10 cellular contexts compared by ENCODE assay signal in genomic region chr7:76509931-76510877, GRCh38. TPM values are rescaled to one million over a fixed set of nuclear protein-coding genes. Genes with fewer than 3 reads are reported as not detected.
DNase-seq lines count a peak whose midpoint lies in the region; ATAC-seq, FAIRE-seq and TF ChIP-seq lines count a peak whose summit lies in the region.
"Had no signal": no experiment of that assay in that cellular context is flagged by ENCODE, and none has a peak within 500 bp of the region (broad histone marks: within the 10 kb centered on the region; RNA-seq: fewer than 3 reads in every experiment).

Gene UPK3B (plus strand): TSS chr7:76510552. CDS start chr7:76510653, 101 bp downstream.

- BruUV-seq in K562 (replicated peaks; lab: Mats Ljungman, UMichigan): no TSS peak

- in situ Hi-C loops in K562 (cut with MboI): loop anchor here (10.0 kb wide), 2 partner anchors 75 to 95 kb away; no protein-coding TSS in a partner anchor

- no peak for TF ChIP-seq CTCF in HEK293 (tag by site-specific recombination; IDR thresholded peaks at IDR 0.05)
- TF ChIP-seq CTCF in K562 (IDR thresholded peaks at IDR 0.05 in 2 of 3, conservative IDR thresholded peaks at IDR 0.05 in 1 of 3; ENCODE audit: insufficient read depth in 2 of 3, low read depth in 1 of 3, low read length in 3 of 3): no peak
- no peak for TF ChIP-seq CTCF in left ventricle myocardium inferior (IDR thresholded peaks at IDR 0.05; ENCODE audit: borderline replicate concordance)

- no peaks in the 10 kb centered on the region for H3K4me1 ChIP-seq in HEK293 (ENCODE audit: control insufficient read depth, insufficient read depth, low read length)
- H3K4me1 ChIP-seq in K562 (replicated peaks in 1 of 2; ENCODE audit: control insufficient read depth in 2 of 2, insufficient read depth in 2 of 2, low read length in 2 of 2): peaks cover 0 to 34% of the 10 kb centered on the region in 2 experiments; a peak in 2 of 5 replicates
- peaks cover 12% of the 10 kb centered on the region for H3K4me1 ChIP-seq in left ventricle myocardium inferior

- TF ChIP-seq RAD21 in K562 (CRISPR knock-in tag; conservative IDR thresholded peaks at IDR 0.05 in 1 of 2, IDR thresholded peaks at IDR 0.05 in 1 of 2): no peak

- no peaks in the 10 kb centered on the region for H3K79me2 ChIP-seq in K562 (ENCODE audit: control insufficient read depth, insufficient read depth, low read length)

- intact Hi-C loops in K562 (cut with micrococcal nuclease) (loop anchor here (10.0 kb wide), 1 partner anchor 485 kb away; no protein-coding TSS in a partner anchor), left ventricle myocardium inferior (cut with micrococcal nuclease) (no loop called here)

- H3K9me3 ChIP-seq in HEK293 (ENCODE audit: control insufficient read depth, insufficient read depth, low read depth, low read length) (no peaks in the 10 kb centered on the region), K562 (replicated peaks; ENCODE audit: control insufficient read depth, insufficient read depth, low read depth, low read length) (no peaks in the 10 kb centered on the region), left ventricle myocardium inferior (replicated peaks) (no peaks in the 10 kb centered on the region)
- H3K9me3 ChIP-seq: suprapubic skin had no signal

- CTCF ChIA-PET in HEK293 (lab: Yijun Ruan, JAX): no interaction called here
- CTCF ChIA-PET in K562 (lab: Yijun Ruan, JAX; ENCODE audit: low intra/inter-chr PET ratio): no interaction called here

- POLR2A ChIA-PET in HEK293 (lab: Yijun Ruan, JAX): no interaction called here
- POLR2A ChIA-PET in K562 (lab: Yijun Ruan, JAX): interaction anchor here (1.0 kb wide), 1 partner anchor 496 kb away, joined by 3 read pairs; no protein-coding TSS in a partner anchor

- no peaks in the 10 kb centered on the region for H4K20me1 ChIP-seq in K562 (replicated peaks; ENCODE audit: control insufficient read depth, insufficient read depth, low read length)

- H3K27me3 ChIP-seq in K562 (ENCODE audit: control insufficient read depth in 2 of 2, insufficient read depth in 2 of 2, low read length in 2 of 2) (no peaks in the 10 kb centered on the region), left ventricle myocardium inferior (ENCODE audit: low read depth) (no peaks in the 10 kb centered on the region)
- H3K27me3 ChIP-seq: suprapubic skin had no signal

- H3K4me2 ChIP-seq in K562 (ENCODE audit: insufficient read depth, low read length): no peak within 1 kb of the TSS

- 0 out of 2 replicates have a peak within 1 kb of the TSS, but pooled peaks have one; percentile 35 for H2AFZ ChIP-seq in K562 (ENCODE audit: low read depth, low read length)

- H3K27ac ChIP-seq in HEK293 (ENCODE audit: extremely low read depth, low read depth, low read length) (no peak within 1 kb of the TSS), K562 (ENCODE audit: extremely low read depth, low read depth, low read length) (no peak within 1 kb of the TSS), left ventricle myocardium inferior (replicated peaks) (no peak within 1 kb of the TSS)
- H3K27ac ChIP-seq: suprapubic skin had no signal

- H3K9ac ChIP-seq in K562 (ENCODE audit: insufficient read depth in 1 of 2, low read depth in 2 of 2, low read length in 2 of 2): peak within 1 kb of the TSS in 1 of 2 experiments; percentile 83; a peak in 2 of 4 replicates

- ATAC-seq in K562: peak; percentile 7

- FAIRE-seq in K562 (lab: Jason Lieb, UNC): no peak

- no peak for TF ChIP-seq EP300 in K562 (IDR thresholded peaks at IDR 0.05; ENCODE audit: low read length)

- no peak for TF ChIP-seq POLR2A in K562 (conservative IDR thresholded peaks at IDR 0.05)

- H3K9me1 ChIP-seq in K562 (ENCODE audit: control insufficient read depth, insufficient read depth, low read length): no peaks in the 10 kb centered on the region

- H3K4me3 ChIP-seq in HEK293 (ENCODE audit: low read depth, low read length) (no peak within 1 kb of the TSS), K562 (no peak within 1 kb of the TSS), left ventricle myocardium inferior (no peak within 1 kb of the TSS)
- H3K4me3 ChIP-seq: suprapubic skin had no signal

- DNase-seq in DMS 273 treated with DMSO at 0.1 percent for 48 hours (lab: John Stamatoyannopoulos, UW) (peak; percentile 22), K562 (ENCODE audit: extremely low read depth in 1 of 4, low spot score in 3 of 4) (peak in 1 of 4 experiments; percentile 27), myocyte (ENCODE audit: low read depth) (peak; percentile 15), NCI-H2227 treated with DMSO at 0.1 percent for 48 hours (lab: John Stamatoyannopoulos, UW) (no peak), NCI-H128 (lab: John Stamatoyannopoulos, UW; ENCODE audit: unreplicated experiment) (no peak), left ventricle myocardium inferior (no peak), NCI-H345 (lab: John Stamatoyannopoulos, UW) (no peak)
- DNase-seq: NCI-H1417 had no signal

- WGBS in K562 (ENCODE audit: insufficient coverage, low coverage, missing lambda C conversion rate): 38% methylated on average over 14 of the region's 20 CpGs

- H3K36me3 ChIP-seq in HEK293 (ENCODE audit: control insufficient read depth in 2 of 2, insufficient read depth in 1 of 2, low read length in 2 of 2) (no peaks in the 10 kb centered on the region), K562 (ENCODE audit: control insufficient read depth, insufficient read depth, low read length) (peaks cover 5% of the 10 kb centered on the region; the same call in 1 of the 3 replicates), left ventricle myocardium inferior (peaks cover 10% of the 10 kb centered on the region)

TF ChIP-seq in HEK293, 187 proteins besides CTCF, POLR2A, EP300 and RAD21 (continues in another document):
- TF ChIP-seq GLIS1 (tag by site-specific recombination; IDR thresholded peaks at IDR 0.05) (peak; percentile 76), SP3 (tag by site-specific recombination; IDR thresholded peaks at IDR 0.05) (peak; percentile 50; the same call in 1 of the 2 replicates), KLF1 (tag by site-specific recombination; IDR thresholded peaks at IDR 0.05) (peak; percentile 60; the same call in 1 of the 2 replicates), ZIC2 (tag by site-specific recombination; IDR thresholded peaks at IDR 0.05) (peak; percentile 39; the same call in 1 of the 2 replicates), ZFP69B (tag by site-specific recombination; IDR thresholded peaks at IDR 0.05) (no peak), KLF8 (tag by site-specific recombination; IDR thresholded peaks at IDR 0.05) (peak; percentile 28; the same call in 1 of the 2 replicates), ZNF600 (tag by site-specific recombination; IDR thresholded peaks at IDR 0.05) (0 out of 2 replicates have a peak, but pooled peaks have one; percentile 18)

TF ChIP-seq in K562, 482 proteins besides CTCF, POLR2A, EP300 and RAD21:
- TF ChIP-seq MAFF (IDR thresholded peaks at IDR 0.05; ENCODE audit: low read length): no peak
- 0 out of 2 replicates have a peak, but pooled peaks have one; percentile 4 for TF ChIP-seq POLR2G (IDR thresholded peaks at IDR 0.05; ENCODE audit: low read depth, low read length)
TF ChIP-seq in K562: peak in this region for 1.

RNA-seq across cellular contexts. Expression of gene UPK3B, which starts in this region (rescaled TPM):
- 2.2 TPM in 1 of 2 replicates, not detected in the other for total RNA-seq in K562 (2011; cell fraction: chromatin; rRNA removed; ENCODE audit: low replicate concordance)
- total RNA-seq in K562 (2011; cell fraction: nucleolus; rRNA removed): 1.7 and 1.8 TPM in 2 replicates
- not detected in 2 replicates for total RNA-seq in K562 (2011; cell fraction: nucleoplasm; rRNA removed)
- total RNA-seq in K562 (2014; rRNA removed) (not detected in 2 replicates), K562 (2014; rRNA removed; fragmentation: Illumina TruSeq; extraction: Trizol) (not detected in 2 replicates), K562 (2015; rRNA removed; fragmentation: Illumina TruSeq; extraction: Trizol) (not detected in 2 replicates), K562 (2021) (0.38 TPM in 1 of 2 replicates, not detected in the other), myocyte (0.24 and 0.68 TPM in 2 replicates), left ventricle myocardium inferior (0.49 TPM)
- polyA plus RNA-seq in K562 (2011; rRNA removed) (not detected in 2 replicates), K562 (2014; fragmentation: Illumina TruSeq; extraction: Trizol) (not detected in 2 replicates), K562 (2014; fragmentation: Nextera tagmentation; extraction: Ambion mirVana) (not detected), K562 (2014; rRNA removed) (not detected in 2 replicates)
- not detected in 2 replicates for polyA plus RNA-seq in K562 (2011; cell fraction: cytosol; rRNA removed)
- polyA plus RNA-seq in K562 (2011; cell fraction: nucleus; rRNA removed): not detected in 2 replicates
- polyA plus RNA-seq in K562 (2012): not detected in 2 replicates
- not detected in 2 replicates for polyA minus RNA-seq in K562 (2011; rRNA and poly(A)+ RNA removed)
- polyA minus RNA-seq in K562 (2011; cell fraction: cytosol; rRNA and poly(A)+ RNA removed): not detected in 2 replicates
- not detected in 2 replicates for polyA minus RNA-seq in K562 (2011; cell fraction: nucleus; rRNA and poly(A)+ RNA removed)
- 1.0 TPM for polyA plus RNA-seq in myocyte (2012)

Comparison
In these comparisons a context has a peak if more than half of its experiments do, and no peak if none do; other contexts are left out.
1. DNase-seq: peak in DMS 273 treated with DMSO at 0.1 percent for 48 hours (single experiment) and myocyte (single experiment); none in NCI-H2227 treated with DMSO at 0.1 percent for 48 hours (single experiment), NCI-H128 (single experiment), left ventricle myocardium inferior (single experiment) and NCI-H345 (single experiment).